Comparison of ENCODE assay signal across 13 cellular contexts in the genomic region with DNA sequence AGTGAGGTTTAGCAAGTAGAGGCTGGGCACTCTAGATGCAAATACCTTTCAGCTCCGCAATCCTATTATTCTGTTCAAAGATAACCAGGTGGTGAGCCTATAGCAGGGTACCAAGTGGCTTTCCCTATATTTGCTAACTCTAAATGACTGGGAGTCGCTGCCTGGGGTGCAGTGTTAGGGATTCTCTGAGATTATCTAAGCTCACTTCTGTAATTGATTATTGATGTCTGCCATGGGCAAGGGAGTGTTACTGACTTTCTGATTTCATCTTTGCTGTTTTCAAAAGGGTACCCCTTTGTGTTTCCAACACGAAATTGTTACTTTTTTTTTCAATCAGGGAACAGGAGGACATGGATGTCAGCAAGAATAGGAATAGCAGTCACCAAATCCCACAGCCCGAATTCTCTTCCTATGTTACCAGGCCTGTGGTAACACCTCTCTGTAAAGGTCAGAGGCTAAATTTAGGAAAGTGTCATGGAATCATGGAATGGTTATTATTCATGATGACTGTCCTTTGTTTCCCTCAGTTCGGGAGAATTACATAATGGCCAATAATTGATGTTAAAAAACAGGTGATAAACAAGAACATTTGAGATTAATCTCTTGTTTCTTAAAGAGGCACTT.
"Had no signal": no experiment of that assay in that cellular context is flagged by ENCODE, and none has a peak within 500 bp of the region (broad histone marks: within the 10 kb centered on the region; RNA-seq: fewer than 3 reads in every experiment).

No MANE protein-coding gene starts in this region.

- H3K4me3 ChIP-seq: heart left ventricle, SJSA1 had no signal

- H3K36me3 ChIP-seq: heart left ventricle, SJSA1 had no signal

- ATAC-seq: activated CD8-positive, alpha-beta T cell treated with anti-CD3 and anti-CD28 coated beads for 36 hours; activated naive CD8-positive, alpha-beta T cell treated with anti-CD3 and anti-CD28 coated beads, Interleukin-2, amount 50 U/mL, for 24 hours; heart left ventricle had no signal

- H3K4me1 ChIP-seq: SJSA1 had no signal

- H3K27ac ChIP-seq: SJSA1 had no signal

- H3K27me3 ChIP-seq: heart left ventricle had no signal

- DNase-seq: activated CD8-positive, alpha-beta memory T cell treated with anti-CD3 and anti-CD28 coated beads, Interleukin-2, amount 50 U/mL, for 48 hours; activated CD8-positive, alpha-beta T cell treated with anti-CD3 and anti-CD28 coated beads for 36 hours; activated naive CD4-positive, alpha-beta T cell treated with Interleukin-2 at 50 U/mL for 16 hours; activated naive CD8-positive, alpha-beta T cell treated with anti-CD3 and anti-CD28 coated beads, Interleukin-2, amount 50 U/mL, for 24 hours; effector memory CD4-positive, alpha-beta T cell; heart left ventricle; left colon; mesendoderm; nephron progenitor cell; stimulated activated CD4-positive, alpha-beta T cell treated with anti-CD3 and anti-CD28 coated beads, Interleukin-15, amount 100 ng/mL, for 24 hours; stimulated activated CD4-positive, alpha-beta T cell treated with anti-CD3 and anti-CD28 coated beads, Interleukin-4, amount 100 ng/mL, for 24 hours; T-helper 9 cell had no signal

- H3K9me3 ChIP-seq: heart left ventricle, SJSA1 had no signal
